26 cellular contexts compared by ENCODE assay signal in genomic region chr10:51198170-51198569, GRCh38.
A peak's percentile ranks its signal among the peaks of the same experiment; 100 is the strongest.
DNase-seq lines count a peak whose midpoint lies in the region; ATAC-seq, FAIRE-seq and TF ChIP-seq lines count a peak whose summit lies in the region.
"Had no signal": no experiment of that assay in that cellular context is flagged by ENCODE, and none has a peak within 500 bp of the region (broad histone marks: within the 10 kb centered on the region; RNA-seq: fewer than 3 reads in every experiment).

No MANE protein-coding gene starts in this region.

- H3K27ac Mint-ChIP-seq in nephron, result peak overlapping the region in 2 of 3 experiments; percentile 8 to 20
- H3K27ac Mint-ChIP-seq: B cell; CD4-positive, alpha-beta T cell; CD8-positive, alpha-beta T cell had no signal

- H3K9me3 ChIP-seq in right cardiac atrium (ENCODE audit: control insufficient read depth, low read length) (no peaks in the 10 kb centered on the region), pancreas (no peaks in the 10 kb centered on the region)
- H3K9me3 ChIP-seq: BLaER1 treated with 17β-estradiol and CSF1 and Interleukin-3, amounts not matched to agents 10 nM and 100 nM; Caco-2 had no signal

- H3K27me3 ChIP-seq in right cardiac atrium (ENCODE audit: control insufficient read depth, insufficient read depth) (no peaks in the 10 kb centered on the region), pancreas (no peaks in the 10 kb centered on the region)
- H3K27me3 ChIP-seq: BLaER1 treated with 17β-estradiol and CSF1 and Interleukin-3, amounts not matched to agents 10 nM and 100 nM had no signal

- no peak for FAIRE-seq in pancreas (lab: Jason Lieb, UNC)
- FAIRE-seq: A204.1, D721Med, GM12878, GM12892, GM19239 had no signal

- no peaks in the 10 kb centered on the region for H3K36me3 Mint-ChIP-seq in nephron (ENCODE audit: low read depth)
- H3K36me3 Mint-ChIP-seq: CD8-positive, alpha-beta T cell had no signal

- H3K27ac ChIP-seq in right cardiac atrium (ENCODE audit: low read length) (no peak overlapping the region), pancreas (no peak overlapping the region)
- H3K27ac ChIP-seq: BLaER1 treated with 17β-estradiol and CSF1 and Interleukin-3, amounts not matched to agents 10 nM and 100 nM; C4-2B had no signal

- intact Hi-C loops in left colon (cut with DNase I, micrococcal nuclease) (no loop called here), right cardiac atrium (cut with DNase I) (no loop called here), pancreas (cut with DNase I) (no loop called here)

- no peak overlapping the region for H3K4me3 Mint-ChIP-seq in nephron
- H3K4me3 Mint-ChIP-seq: B cell; CD4-positive, alpha-beta T cell; CD8-positive, alpha-beta T cell had no signal

- H3K4me1 Mint-ChIP-seq in nephron, result peaks cover 18% of the 10 kb centered on the region
- H3K4me1 Mint-ChIP-seq: B cell had no signal

- H3K4me1 ChIP-seq in right cardiac atrium (ENCODE audit: control insufficient read depth, insufficient read depth, low read length) (peaks cover 3% of the 10 kb centered on the region), pancreas (peaks cover 0 to 5% (median 3%) of the 10 kb centered on the region in 3 donors)
- H3K4me1 ChIP-seq: BLaER1 treated with 17β-estradiol and CSF1 and Interleukin-3, amounts not matched to agents 10 nM and 100 nM; Caco-2 had no signal

- no peaks in the 10 kb centered on the region for H3K36me3 ChIP-seq in pancreas
- H3K36me3 ChIP-seq: BLaER1 treated with 17β-estradiol and CSF1 and Interleukin-3, amounts not matched to agents 10 nM and 100 nM had no signal

- H3K4me3 ChIP-seq in LNCaP clone FGC (ENCODE audit: low read depth, low read length) (no peak overlapping the region), right cardiac atrium (ENCODE audit: low read length) (no peak overlapping the region), pancreas (no peak overlapping the region)
- H3K4me3 ChIP-seq: BLaER1 treated with 17β-estradiol and CSF1 and Interleukin-3, amounts not matched to agents 10 nM and 100 nM; GM12878 had no signal

- DNase-seq in EH (ENCODE audit: low read depth) (peak; percentile 13), LNCaP clone FGC (ENCODE audit: low read depth) (peak; percentile 37), left colon (no peak), foreskin melanocyte (no peak), NCI-H1436 treated with DMSO at 0.1 percent for 48 hours (lab: John Stamatoyannopoulos, UW) (no peak), right cardiac atrium (no peak), pancreas (no peak)
- DNase-seq: 8988T; ACHN; AML-193; Caco-2; Calu3; CD4-positive, alpha-beta T cell; CD8-positive, alpha-beta T cell; DMS79 treated with DMSO at 0.1 percent for 48 hours; EL; GDM1 had no signal

- ATAC-seq in left colon (peak; percentile 51), right cardiac atrium (no peak), pancreas (no peak)
- ATAC-seq: CD8-positive, alpha-beta T cell; GM12878 had no signal

- 69% methylated on average over 3 of the region's 3 CpGs for WGBS in right cardiac atrium
- 69 to 88% methylated on average over 3 of the region's 3 CpGs for WGBS in pancreas, 2 donors

- no peaks in the 10 kb centered on the region for H3K27me3 Mint-ChIP-seq in nephron (ENCODE audit: low read depth)
- H3K27me3 Mint-ChIP-seq: B cell; CD4-positive, alpha-beta T cell had no signal

- no peaks in the 10 kb centered on the region for H3K9me3 Mint-ChIP-seq in nephron
- H3K9me3 Mint-ChIP-seq: CD8-positive, alpha-beta T cell had no signal

- no peak for TF ChIP-seq CTCF in LNCaP clone FGC (IDR thresholded peaks at IDR 0.05; ENCODE audit: control insufficient read depth, extremely low read depth, insufficient read depth)
- TF ChIP-seq CTCF in nephron (IDR thresholded peaks at IDR 0.05; ENCODE audit: unreplicated experiment in 3 of 3), result no peak
- no peak for TF ChIP-seq CTCF in pancreas (IDR thresholded peaks at IDR 0.05)

Comparison
In these comparisons a context has a peak if more than half of its experiments do, and no peak if none do; other contexts are left out.
1. DNase-seq: peak in EH (single experiment) and LNCaP clone FGC (single experiment); none in left colon (0 of 2), foreskin melanocyte (single experiment), NCI-H1436 treated with DMSO at 0.1 percent for 48 hours (single experiment), right cardiac atrium (0 of 3) and pancreas (0 of 6).